ENCODE assay signal across 19 cellular contexts in genomic region chr9:76629205-76629990, GRCh38.
DNase-seq lines count a peak whose midpoint lies in the region; ATAC-seq, FAIRE-seq and TF ChIP-seq lines count a peak whose summit lies in the region.
"Had no signal": no experiment of that assay in that cellular context is flagged by ENCODE, and none has a peak within 500 bp of the region (broad histone marks: within the 10 kb centered on the region; RNA-seq: fewer than 3 reads in every experiment).

No MANE protein-coding gene starts in this region.

- H3F3A ChIP-seq in Loucy (ENCODE audit: low read depth), result peaks cover 9% of the 10 kb centered on the region; the same call in 1 of the 2 replicates

- peak overlapping the region; percentile 69 for H3K9ac ChIP-seq in Loucy (ENCODE audit: low read depth, low read length, poor library complexity, severe bottlenecking)

- H3K27me3 ChIP-seq in Loucy (ENCODE audit: insufficient read depth, low read length, poor library complexity, severe bottlenecking) (no peaks in the 10 kb centered on the region), right atrium auricular region (no peaks in the 10 kb centered on the region)
- H3K27me3 ChIP-seq: thyroid gland had no signal

- TF ChIP-seq POLR2A in GM12891 (IDR thresholded peaks at IDR 0.05; ENCODE audit: low read depth, low read length), result no peak

- H3K36me3 Mint-ChIP-seq in effector memory CD8-positive, alpha-beta T cell (ENCODE audit: insufficient read depth), result no peaks in the 10 kb centered on the region
- H3K36me3 Mint-ChIP-seq in CD14-positive monocyte, result peaks cover 9 to 11% of the 10 kb centered on the region in 2 donors

- H3K9me3 ChIP-seq in Loucy (ENCODE audit: insufficient read depth, low read depth, low read length), result no peaks in the 10 kb centered on the region
- H3K9me3 ChIP-seq in right atrium auricular region, result no peaks in the 10 kb centered on the region
- H3K9me3 ChIP-seq: HAP-1, thyroid gland had no signal

- peak; percentile 88 for FAIRE-seq in GM12891 (lab: Jason Lieb, UNC)

- peak; percentile 44 for ATAC-seq in effector memory CD8-positive, alpha-beta T cell (replicated peaks)
- no peak for ATAC-seq in esophagus mucosa

- H3K4me3 Mint-ChIP-seq in effector memory CD8-positive, alpha-beta T cell, result no peak overlapping the region
- no peak overlapping the region for H3K4me3 Mint-ChIP-seq in CD14-positive monocyte
- H3K4me3 Mint-ChIP-seq: activated CD4-positive, alpha-beta T cell treated with anti-CD3 and anti-CD28 coated beads, Interleukin-2, amount 10 ng/mL, durations not matched to agents 24 days and 14 days had no signal

- H3K4me2 ChIP-seq in Loucy (ENCODE audit: low read depth, low read length, poor library complexity, severe bottlenecking), result peak overlapping the region; percentile 63

- peaks cover 6 to 12% of the 10 kb centered on the region in 2 donors for H3K4me1 Mint-ChIP-seq in effector memory CD8-positive, alpha-beta T cell (ENCODE audit: low read depth in 2 of 2)
- peaks cover 62% of the 10 kb centered on the region for H3K4me1 Mint-ChIP-seq in CD14-positive monocyte

- H3K36me3 ChIP-seq in Loucy (ENCODE audit: insufficient read depth, low read length) (peaks cover 3% of the 10 kb centered on the region; the same call in 1 of the 2 replicates), right atrium auricular region (no peaks in the 10 kb centered on the region)
- H3K36me3 ChIP-seq: HAP-1, thyroid gland had no signal

- intact Hi-C loops in CD14-positive monocyte (cut with micrococcal nuclease), result no loop called here

- H3K9me2 ChIP-seq in Loucy (replicated peaks; ENCODE audit: low read depth, low read length), result no peaks in the 10 kb centered on the region

- H4K20me1 ChIP-seq in Loucy (ENCODE audit: insufficient read depth, low read length, poor library complexity, severe bottlenecking), result no peaks in the 10 kb centered on the region

- peaks cover 15% of the 10 kb centered on the region; the same call in 1 of the 2 replicates for H3K79me2 ChIP-seq in Loucy (ENCODE audit: insufficient read depth, low read length)

- H3K4me3 ChIP-seq in Loucy (ENCODE audit: low read length, poor library complexity, severe bottlenecking), result peak overlapping the region; percentile 48
- H3K4me3 ChIP-seq in right atrium auricular region, result no peak overlapping the region
- H3K4me3 ChIP-seq: HAP-1, thyroid gland had no signal

- peaks cover 0 to 9% of the 10 kb centered on the region in 2 donors for H3K27me3 Mint-ChIP-seq in effector memory CD8-positive, alpha-beta T cell
- H3K27me3 Mint-ChIP-seq in CD14-positive monocyte (ENCODE audit: low read depth in 3 of 3), result no peaks in the 10 kb centered on the region

- DNase-seq in GM12891 (ENCODE audit: insufficient read length, low spot score) (no peak), SIG-M5 (lab: John Stamatoyannopoulos, UW) (peak; percentile 55), germinal center (ENCODE audit: low spot score) (no peak), right atrium auricular region (ENCODE audit: low spot score) (no peak), CD14-positive monocyte (ENCODE audit: low spot score) (no peak)
- DNase-seq in effector memory CD8-positive, alpha-beta T cell, result no peak
- DNase-seq: activated CD4-positive, alpha-beta T cell treated with anti-CD3 and anti-CD28 coated beads, Interleukin-2, amount 10 ng/mL, durations not matched to agents 24 days and 14 days; activated T-cell treated with anti-CD3 and anti-CD28 coated beads, Interleukin-2, amount 50 U/mL, for 48 hours; central memory CD4-positive, alpha-beta T cell; effector CD4-positive, alpha-beta T cell; hippocampal formation; occipital lobe; SHP77 treated with DMSO at 0.1 percent for 48 hours; stimulated activated CD4-positive, alpha-beta T cell treated with anti-CD3 and anti-CD28 coated beads, Interleukin-4, amount 100 ng/mL, for 1 hour; stimulated activated CD8-positive, alpha-beta memory T cell treated with anti-CD3 and anti-CD28 coated beads, Interleukin-4, amount 100 ng/mL, for 48 hours; thyroid gland had no signal

- no peak overlapping the region for H2AFZ ChIP-seq in Loucy (ENCODE audit: low read length)

- no peaks in the 10 kb centered on the region for H3K9me3 Mint-ChIP-seq in effector memory CD8-positive, alpha-beta T cell
- no peaks in the 10 kb centered on the region for H3K9me3 Mint-ChIP-seq in CD14-positive monocyte
- H3K9me3 Mint-ChIP-seq: activated CD4-positive, alpha-beta T cell treated with anti-CD3 and anti-CD28 coated beads, Interleukin-2, amount 10 ng/mL, durations not matched to agents 24 days and 14 days had no signal

- peak overlapping the region; percentile 3 for H3K27ac Mint-ChIP-seq in effector memory CD8-positive, alpha-beta T cell
- H3K27ac Mint-ChIP-seq in CD14-positive monocyte, result peak overlapping the region in 2 of 7 donors; percentile 27 to 76
- H3K27ac Mint-ChIP-seq: activated CD4-positive, alpha-beta T cell treated with anti-CD3 and anti-CD28 coated beads, Interleukin-2, amount 10 ng/mL, durations not matched to agents 24 days and 14 days had no signal

- H3K27ac ChIP-seq in right atrium auricular region, result no peak overlapping the region
- H3K27ac ChIP-seq: thyroid gland had no signal

- H3K4me1 ChIP-seq in Loucy (ENCODE audit: insufficient read depth, low read length, poor library complexity, severe bottlenecking) (peaks cover 94% of the 10 kb centered on the region), right atrium auricular region (no peaks in the 10 kb centered on the region)
- H3K4me1 ChIP-seq: HAP-1 had no signal

- TF ChIP-seq CTCF in Loucy (conservative IDR thresholded peaks at IDR 0.05; ENCODE audit: low read length), result no peak
- TF ChIP-seq CTCF in right atrium auricular region (IDR thresholded peaks at IDR 0.05), result no peak
- TF ChIP-seq CTCF in CD14-positive monocyte (IDR thresholded peaks at IDR 0.05), result no peak

TF ChIP-seq in GM12891, 5 proteins besides CTCF, POLR2A, EP300 and RAD21:
- TF ChIP-seq POU2F2 (IDR thresholded peaks at IDR 0.05; ENCODE audit: low read depth, low read length) (no peak), SPI1 (IDR thresholded peaks at IDR 0.05; ENCODE audit: low read depth, low read length) (no peak), POLR2AphosphoS5 (IDR thresholded peaks at IDR 0.05; ENCODE audit: low read depth, low read length) (no peak), TAF1 (IDR thresholded peaks at IDR 0.05; ENCODE audit: low read depth, low read length) (no peak), PAX5 (IDR thresholded peaks at IDR 0.05; ENCODE audit: insufficient read depth, low read length, severe bottlenecking) (no peak)
